2 cellular contexts compared by ENCODE assay signal in the genomic region with DNA sequence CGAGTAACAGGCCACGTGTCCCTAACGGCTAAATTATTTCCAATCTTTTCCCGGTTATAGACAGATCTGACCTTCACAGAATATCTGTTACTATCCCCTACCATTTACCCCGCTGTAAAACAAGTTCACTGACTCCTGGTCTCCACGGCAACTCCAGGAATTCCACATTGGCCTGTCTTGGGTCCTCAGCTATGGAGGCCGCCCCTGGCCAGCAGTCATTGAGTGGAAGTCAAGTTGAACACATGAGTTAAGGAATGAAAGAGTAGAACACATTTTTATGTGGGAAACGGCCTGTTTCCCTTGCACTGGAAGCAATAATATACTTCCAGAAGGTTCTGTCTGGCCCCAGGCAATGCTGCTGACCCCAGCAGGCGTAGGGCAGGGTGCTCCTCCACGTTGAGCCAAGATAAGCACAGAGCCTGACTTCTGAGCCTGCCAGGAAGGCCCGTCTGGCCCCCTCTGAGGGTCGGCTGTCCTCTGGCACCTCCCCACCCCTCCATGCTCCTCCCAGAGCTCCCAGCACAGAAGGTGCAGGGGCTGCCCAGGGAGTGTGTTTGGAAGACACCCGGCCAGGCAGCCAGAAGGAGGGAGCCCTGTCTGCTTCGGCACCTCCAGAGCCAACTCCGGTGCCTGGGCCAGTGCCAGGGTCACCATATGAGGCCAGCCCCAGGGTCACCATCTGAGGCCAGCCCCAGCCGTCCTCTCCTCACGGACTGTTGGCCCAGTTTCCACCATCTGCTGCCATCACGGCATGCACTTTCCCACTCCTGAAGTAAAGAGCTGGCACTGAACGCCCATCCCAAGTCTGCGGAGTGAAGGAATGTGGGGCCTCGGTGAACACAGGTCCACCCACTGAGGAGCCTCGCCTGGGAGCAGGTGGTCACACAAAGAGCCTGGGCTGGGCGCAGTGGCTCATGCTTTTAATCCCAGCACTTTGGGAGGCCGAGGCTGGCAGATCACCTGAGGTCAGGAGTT.
TF ChIP-seq lines count a peak whose summit lies in the region.

No MANE protein-coding gene starts in this region.

TF ChIP-seq in SK-N-SH, 30 proteins besides CTCF, POLR2A, EP300 and RAD21:
- TF ChIP-seq, protein P1, sequence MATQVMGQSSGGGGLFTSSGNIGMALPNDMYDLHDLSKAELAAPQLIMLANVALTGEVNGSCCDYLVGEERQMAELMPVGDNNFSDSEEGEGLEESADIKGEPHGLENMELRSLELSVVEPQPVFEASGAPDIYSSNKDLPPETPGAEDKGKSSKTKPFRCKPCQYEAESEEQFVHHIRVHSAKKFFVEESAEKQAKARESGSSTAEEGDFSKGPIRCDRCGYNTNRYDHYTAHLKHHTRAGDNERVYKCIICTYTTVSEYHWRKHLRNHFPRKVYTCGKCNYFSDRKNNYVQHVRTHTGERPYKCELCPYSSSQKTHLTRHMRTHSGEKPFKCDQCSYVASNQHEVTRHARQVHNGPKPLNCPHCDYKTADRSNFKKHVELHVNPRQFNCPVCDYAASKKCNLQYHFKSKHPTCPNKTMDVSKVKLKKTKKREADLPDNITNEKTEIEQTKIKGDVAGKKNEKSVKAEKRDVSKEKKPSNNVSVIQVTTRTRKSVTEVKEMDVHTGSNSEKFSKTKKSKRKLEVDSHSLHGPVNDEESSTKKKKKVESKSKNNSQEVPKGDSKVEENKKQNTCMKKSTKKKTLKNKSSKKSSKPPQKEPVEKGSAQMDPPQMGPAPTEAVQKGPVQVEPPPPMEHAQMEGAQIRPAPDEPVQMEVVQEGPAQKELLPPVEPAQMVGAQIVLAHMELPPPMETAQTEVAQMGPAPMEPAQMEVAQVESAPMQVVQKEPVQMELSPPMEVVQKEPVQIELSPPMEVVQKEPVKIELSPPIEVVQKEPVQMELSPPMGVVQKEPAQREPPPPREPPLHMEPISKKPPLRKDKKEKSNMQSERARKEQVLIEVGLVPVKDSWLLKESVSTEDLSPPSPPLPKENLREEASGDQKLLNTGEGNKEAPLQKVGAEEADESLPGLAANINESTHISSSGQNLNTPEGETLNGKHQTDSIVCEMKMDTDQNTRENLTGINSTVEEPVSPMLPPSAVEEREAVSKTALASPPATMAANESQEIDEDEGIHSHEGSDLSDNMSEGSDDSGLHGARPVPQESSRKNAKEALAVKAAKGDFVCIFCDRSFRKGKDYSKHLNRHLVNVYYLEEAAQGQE (IDR thresholded peaks at IDR 0.05; ENCODE audit: low read depth, low read length) = no peak
- no peak for TF ChIP-seq NRF1 (IDR thresholded peaks at IDR 0.05; ENCODE audit: low read depth, low read length)
- no peak for TF ChIP-seq ELF1 (IDR thresholded peaks at IDR 0.05)
- TF ChIP-seq TEAD4 (IDR thresholded peaks at IDR 0.05; ENCODE audit: borderline replicate concordance, insufficient read depth) = no peak
- no peak for TF ChIP-seq RCOR1 (IDR thresholded peaks at IDR 0.05; ENCODE audit: low read length)
- no peak for TF ChIP-seq TAF1 (IDR thresholded peaks at IDR 0.05; ENCODE audit: borderline replicate concordance, low read depth, low read length)
- TF ChIP-seq, protein P2, sequence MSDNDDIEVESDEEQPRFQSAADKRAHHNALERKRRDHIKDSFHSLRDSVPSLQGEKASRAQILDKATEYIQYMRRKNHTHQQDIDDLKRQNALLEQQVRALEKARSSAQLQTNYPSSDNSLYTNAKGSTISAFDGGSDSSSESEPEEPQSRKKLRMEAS (IDR thresholded peaks at IDR 0.05; ENCODE audit: low read depth) = no peak

TF ChIP-seq in SK-N-SH treated with all-trans-retinoic acid at 6 μM for 48 hours, 23 proteins besides CTCF, POLR2A, EP300 and RAD21 (continued from another document):
- no peak for TF ChIP-seq TSHZ2 (CRISPR knock-in tag; IDR thresholded peaks at IDR 0.05)
- TF ChIP-seq ZNF565 (CRISPR knock-in tag; conservative IDR thresholded peaks at IDR 0.05; ENCODE audit: low read depth) = no peak
- no peak for TF ChIP-seq ZC3H10 (CRISPR knock-in tag; IDR thresholded peaks at IDR 0.05)
- no peak for TF ChIP-seq SNAI2 (CRISPR knock-in tag; IDR thresholded peaks at IDR 0.05)
- no peak for TF ChIP-seq ARNTL (CRISPR knock-in tag; IDR thresholded peaks at IDR 0.05; ENCODE audit: borderline replicate concordance, low read depth)
- no peak for TF ChIP-seq ZNF70 (CRISPR knock-in tag; IDR thresholded peaks at IDR 0.05)
- TF ChIP-seq CSRNP3 (CRISPR knock-in tag; IDR thresholded peaks at IDR 0.05) = no peak
- TF ChIP-seq CSDC2 (CRISPR knock-in tag; IDR thresholded peaks at IDR 0.05) = no peak
- no peak for TF ChIP-seq ZNF8 (CRISPR knock-in tag; IDR thresholded peaks at IDR 0.05)
- no peak for TF ChIP-seq TCF4 (CRISPR knock-in tag; IDR thresholded peaks at IDR 0.05; ENCODE audit: borderline replicate concordance)
- no peak for TF ChIP-seq RARB (CRISPR knock-in tag; IDR thresholded peaks at IDR 0.05)
- TF ChIP-seq, protein P3, sequence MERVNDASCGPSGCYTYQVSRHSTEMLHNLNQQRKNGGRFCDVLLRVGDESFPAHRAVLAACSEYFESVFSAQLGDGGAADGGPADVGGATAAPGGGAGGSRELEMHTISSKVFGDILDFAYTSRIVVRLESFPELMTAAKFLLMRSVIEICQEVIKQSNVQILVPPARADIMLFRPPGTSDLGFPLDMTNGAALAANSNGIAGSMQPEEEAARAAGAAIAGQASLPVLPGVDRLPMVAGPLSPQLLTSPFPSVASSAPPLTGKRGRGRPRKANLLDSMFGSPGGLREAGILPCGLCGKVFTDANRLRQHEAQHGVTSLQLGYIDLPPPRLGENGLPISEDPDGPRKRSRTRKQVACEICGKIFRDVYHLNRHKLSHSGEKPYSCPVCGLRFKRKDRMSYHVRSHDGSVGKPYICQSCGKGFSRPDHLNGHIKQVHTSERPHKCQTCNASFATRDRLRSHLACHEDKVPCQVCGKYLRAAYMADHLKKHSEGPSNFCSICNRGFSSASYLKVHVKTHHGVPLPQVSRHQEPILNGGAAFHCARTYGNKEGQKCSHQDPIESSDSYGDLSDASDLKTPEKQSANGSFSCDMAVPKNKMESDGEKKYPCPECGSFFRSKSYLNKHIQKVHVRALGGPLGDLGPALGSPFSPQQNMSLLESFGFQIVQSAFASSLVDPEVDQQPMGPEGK (CRISPR knock-in tag; IDR thresholded peaks at IDR 0.05; ENCODE audit: borderline replicate concordance) = no peak
- TF ChIP-seq TOX (CRISPR knock-in tag; IDR thresholded peaks at IDR 0.05; ENCODE audit: borderline replicate concordance) = no peak
- TF ChIP-seq ZFP3 (CRISPR knock-in tag; IDR thresholded peaks at IDR 0.05) = no peak
- no peak for TF ChIP-seq ZFP30 (CRISPR knock-in tag; IDR thresholded peaks at IDR 0.05)
TF ChIP-seq in SK-N-SH treated with all-trans-retinoic acid at 6 μM for 48 hours: peak in this region for 0.
